21 cellular contexts compared by ENCODE assay signal in genomic region chrX:5672099-5672498, GRCh38.
DNase-seq lines count a peak whose midpoint lies in the region; ATAC-seq, FAIRE-seq and TF ChIP-seq lines count a peak whose summit lies in the region.
"Had no signal": no experiment of that assay in that cellular context is flagged by ENCODE, and none has a peak within 500 bp of the region (broad histone marks: within the 10 kb centered on the region; RNA-seq: fewer than 3 reads in every experiment).

No MANE protein-coding gene starts in this region.

- H3K36me3 Mint-ChIP-seq in astrocyte (ENCODE audit: low read depth, unreplicated experiment) = no peaks in the 10 kb centered on the region
- H3K36me3 Mint-ChIP-seq in activated naive CD8-positive, alpha-beta T cell treated with anti-CD3 and anti-CD28 coated beads, Interleukin-2, amount 50 U/mL, for 24 hours (ENCODE audit: low read depth) = no peaks in the 10 kb centered on the region

- H3K27ac ChIP-seq in astrocyte (ENCODE audit: low read depth, low read length) = no peak overlapping the region
- H3K27ac ChIP-seq: A549, KMS-11, Peyer's patch, SJCRH30 had no signal

- ATAC-seq in GM18858 (IDR thresholded peaks at IDR 0.05; ENCODE audit: unreplicated experiment) (peak; percentile 63), GM21529 (IDR thresholded peaks at IDR 0.05; ENCODE audit: unreplicated experiment) (peak; percentile 60), HG03159 (IDR thresholded peaks at IDR 0.05; ENCODE audit: unreplicated experiment) (peak; percentile 44), esophagus mucosa (no peak)
- ATAC-seq in activated naive CD8-positive, alpha-beta T cell treated with anti-CD3 and anti-CD28 coated beads, Interleukin-2, amount 50 U/mL, for 24 hours = no peak
- ATAC-seq: A549, GM23338 had no signal

- H3K9me3 Mint-ChIP-seq in astrocyte (ENCODE audit: unreplicated experiment) = no peaks in the 10 kb centered on the region
- peaks cover 4% of the 10 kb centered on the region for H3K9me3 Mint-ChIP-seq in activated naive CD8-positive, alpha-beta T cell treated with anti-CD3 and anti-CD28 coated beads, Interleukin-2, amount 50 U/mL, for 24 hours

- no peak overlapping the region for H2AFZ ChIP-seq in astrocyte (ENCODE audit: low read depth, low read length)
- H2AFZ ChIP-seq: GM23338 had no signal

- FAIRE-seq in astrocyte (lab: Jason Lieb, UNC) = peak; percentile 54
- FAIRE-seq: A549 had no signal

- no peak overlapping the region for H3K27ac Mint-ChIP-seq in astrocyte (ENCODE audit: unreplicated experiment)
- no peak overlapping the region for H3K27ac Mint-ChIP-seq in activated naive CD8-positive, alpha-beta T cell treated with anti-CD3 and anti-CD28 coated beads, Interleukin-2, amount 50 U/mL, for 24 hours
- H3K27ac Mint-ChIP-seq: B cell, GM23338 had no signal

- no peak for TF ChIP-seq CTCF in astrocyte (IDR thresholded peaks at IDR 0.05; ENCODE audit: insufficient read depth, low read depth, low read length)

- DNase-seq in astrocyte (ENCODE audit: low read depth) = no peak
- no peak for DNase-seq in activated naive CD8-positive, alpha-beta T cell treated with anti-CD3 and anti-CD28 coated beads, Interleukin-2, amount 50 U/mL, for 24 hours
- no peak for DNase-seq in activated naive CD4-positive, alpha-beta T cell treated with anti-CD3 and anti-CD28 coated beads, Interleukin-2, amount 50 U/mL, for 16 hours
- DNase-seq: DMS79, IMR-90, NCI-H1694, NCI-H2081 treated with DMSO at 0.1 percent for 48 hours, NCI-H446, NCI-H526, Peyer's patch, SJCRH30, T-helper 1 cell had no signal

- no peak overlapping the region for H3K9ac ChIP-seq in astrocyte (ENCODE audit: low read length)
- H3K9ac ChIP-seq: KMS-11 had no signal

- no peaks in the 10 kb centered on the region for H3K27me3 Mint-ChIP-seq in astrocyte (ENCODE audit: low read depth, unreplicated experiment)
- H3K27me3 Mint-ChIP-seq in activated naive CD8-positive, alpha-beta T cell treated with anti-CD3 and anti-CD28 coated beads, Interleukin-2, amount 50 U/mL, for 24 hours = no peaks in the 10 kb centered on the region
- H3K27me3 Mint-ChIP-seq: B cell had no signal

- H3K27me3 ChIP-seq in astrocyte (ENCODE audit: insufficient read depth, low read length) = no peaks in the 10 kb centered on the region
- H3K27me3 ChIP-seq: Peyer's patch, SJCRH30 had no signal

- no peaks in the 10 kb centered on the region for H3K4me1 ChIP-seq in astrocyte (ENCODE audit: insufficient read depth, low read length)
- H3K4me1 ChIP-seq: A549, HAP-1, Peyer's patch, SJCRH30 had no signal

- no peaks in the 10 kb centered on the region for H3K36me3 ChIP-seq in astrocyte (ENCODE audit: insufficient read depth, low read length)
- H3K36me3 ChIP-seq: HAP-1, Peyer's patch, SJCRH30 had no signal

- H3K4me2 ChIP-seq in astrocyte (ENCODE audit: low read length) = no peak overlapping the region
- H3K4me2 ChIP-seq: A549, GM23338, KMS-11 had no signal

- no peaks in the 10 kb centered on the region for H3K79me2 ChIP-seq in astrocyte (ENCODE audit: insufficient read depth, low read length)

- no peak overlapping the region for H3K4me3 Mint-ChIP-seq in astrocyte (ENCODE audit: unreplicated experiment)
- no peak overlapping the region for H3K4me3 Mint-ChIP-seq in activated naive CD8-positive, alpha-beta T cell treated with anti-CD3 and anti-CD28 coated beads, Interleukin-2, amount 50 U/mL, for 24 hours
- H3K4me3 Mint-ChIP-seq: B cell, GM23338 had no signal

- no peak overlapping the region for H3K4me3 ChIP-seq in astrocyte (ENCODE audit: insufficient read depth, low read depth, low read length)
- H3K4me3 ChIP-seq: A549, GM23338, HAP-1, Peyer's patch, SJCRH30 had no signal

- H3K4me1 Mint-ChIP-seq in astrocyte (ENCODE audit: low read depth, unreplicated experiment) = no peaks in the 10 kb centered on the region
- H3K4me1 Mint-ChIP-seq in activated naive CD8-positive, alpha-beta T cell treated with anti-CD3 and anti-CD28 coated beads, Interleukin-2, amount 50 U/mL, for 24 hours = no peaks in the 10 kb centered on the region

- no peaks in the 10 kb centered on the region for H3K9me3 ChIP-seq in astrocyte (ENCODE audit: insufficient read depth, low read depth, low read length)
- H3K9me3 ChIP-seq: A549, HAP-1, Peyer's patch, SJCRH30 had no signal

- no peaks in the 10 kb centered on the region for H4K20me1 ChIP-seq in astrocyte (ENCODE audit: insufficient read depth, low read length)

Comparison
In these comparisons a context has a peak if more than half of its experiments do, and no peak if none do; other contexts are left out.
1. ATAC-seq: peak in GM18858 (single experiment), GM21529 (single experiment) and HG03159 (single experiment); none in activated naive CD8-positive, alpha-beta T cell treated with anti-CD3 and anti-CD28 coated beads, Interleukin-2, amount 50 U/mL, for 24 hours (single experiment) and esophagus mucosa (single experiment).